ENCODE assay signal across 8 cellular contexts in genomic region chr13:42272115-42272756, GRCh38. TPM values are rescaled to one million over a fixed set of nuclear protein-coding genes. Genes with fewer than 3 reads are reported as not detected.
DNase-seq lines count a peak whose midpoint lies in the region; ATAC-seq, FAIRE-seq and TF ChIP-seq lines count a peak whose summit lies in the region.

Gene AKAP11, plus strand, starts transcription at chr13:42272152. Its CDS starts 14,197 bp downstream, at chr13:42286349.

- H3K9me3 ChIP-seq in GM12878 (replicated peaks; ENCODE audit: control insufficient read depth, insufficient read depth, low read length) (no peaks in the 10 kb centered on the region; the same call in 2 of the 3 replicates), iPS-18a (ENCODE audit: control insufficient read depth, low read depth, low read length) (no peaks in the 10 kb centered on the region), skeletal muscle satellite cell (replicated peaks; ENCODE audit: low read length) (no peaks in the 10 kb centered on the region)

- no peak for TF ChIP-seq RAD21 in GM12878 (IDR thresholded peaks at IDR 0.05; ENCODE audit: insufficient read depth, low read depth, low read length)

- H3K27ac ChIP-seq in GM12878 (ENCODE audit: control insufficient read depth, insufficient read depth): peak within 1 kb of the TSS; percentile 93
- H3K27ac ChIP-seq in iPS-18a (ENCODE audit: low read length): peak within 1 kb of the TSS; percentile 14

- CTCF ChIA-PET in GM12878 (lab: Yijun Ruan, JAX): interaction anchor here (1.0 to 1.8 kb wide), 7 partner anchors 56 to 725 kb away, joined by 3 to 6 read pairs (median 3); no protein-coding TSS in a partner anchor

- TF ChIP-seq CTCF in D721Med (IDR thresholded peaks at IDR 0.05; ENCODE audit: insufficient read depth, missing control alignments) (no peak), GM12878 (IDR thresholded peaks at IDR 0.05 in 2 of 3, conservative IDR thresholded peaks at IDR 0.05 in 1 of 3; ENCODE audit: control insufficient read depth in 2 of 3, extremely low read depth in 1 of 3, insufficient read depth in 1 of 3, low read depth in 3 of 3, low read length in 3 of 3) (no peak)

- SMC1A ChIA-PET in GM12878 (lab: Charles Lee; ENCODE audit: uncharacterized antibody, unreplicated experiment): interaction anchor here (0.8 to 4.2 kb wide), 16 partner anchors 11 to 229 kb away, joined by 3 to 21 read pairs (median 4); no protein-coding TSS in a partner anchor

- WGBS in GM12878 (ENCODE audit: insufficient coverage, insufficient replicate concordance, low lambda C conversion rate, missing lambda C conversion rate): under 1% methylated on average over 52 of the region's 59 CpGs

- H2AFZ ChIP-seq in GM12878 (ENCODE audit: control insufficient read depth, low read depth, low read length): peak within 1 kb of the TSS; percentile 78

- peaks cover 58% of the 10 kb centered on the region for H3K79me2 ChIP-seq in GM12878 (ENCODE audit: control insufficient read depth, insufficient read depth, low read length)

- in situ Hi-C loops in GM12878 (cut with MboI): no loop called here

- POLR2A ChIA-PET in GM12878 (lab: Charles Lee): interaction anchor here (0.9 to 1.8 kb wide), 11 partner anchors 14 to 753 kb away, joined by 3 to 7 read pairs (median 4); no protein-coding TSS in a partner anchor

- H3K4me1 ChIP-seq in GM12878 (ENCODE audit: control insufficient read depth, insufficient read depth, low read length) (peaks cover 12% of the 10 kb centered on the region), iPS-18a (ENCODE audit: control insufficient read depth, low read depth, low read length) (peaks cover 15% of the 10 kb centered on the region), skeletal muscle satellite cell (ENCODE audit: control insufficient read depth, insufficient read depth, low read length) (peaks cover 11% of the 10 kb centered on the region)

- BruUV-seq in GM12878 (replicated peaks; lab: Mats Ljungman, UMichigan): no TSS peak

- FAIRE-seq in D721Med (lab: Jason Lieb, UNC) (no peak), HTR-8/SVneo (lab: Jason Lieb, UNC) (no peak), GM12878 (lab: Jason Lieb, UNC) (no peak)

- peak within 1 kb of the TSS; percentile 93 for H3K9ac ChIP-seq in GM12878 (ENCODE audit: control insufficient read depth, insufficient read depth, low read length)
- H3K9ac ChIP-seq in iPS-18a (ENCODE audit: low read length): peak within 1 kb of the TSS; percentile 56
- H3K9ac ChIP-seq in skeletal muscle satellite cell (ENCODE audit: low read depth, low read length): peak within 1 kb of the TSS; percentile 90

- peak within 1 kb of the TSS; percentile 77 for H3K4me2 ChIP-seq in GM12878 (ENCODE audit: control insufficient read depth, insufficient read depth)
- peak within 1 kb of the TSS; percentile 91 for H3K4me2 ChIP-seq in skeletal muscle satellite cell (ENCODE audit: low read length)

- peak; percentile 82 for TF ChIP-seq POLR2A in GM12878 (IDR thresholded peaks at IDR 0.05; ENCODE audit: low read depth, low read length)

- TF ChIP-seq EP300 in GM12878 (IDR thresholded peaks at IDR 0.05; ENCODE audit: borderline replicate concordance in 1 of 2, control insufficient read depth in 1 of 2, low read depth in 2 of 2, low read length in 2 of 2): no peak

- peak; percentile 15 for DNase-seq in D721Med (ENCODE audit: insufficient read length, low spot score)
- DNase-seq in HTR-8/SVneo (ENCODE audit: insufficient read length, low spot score): peak; percentile 5
- DNase-seq in T-helper 2 cell: peak in 4 of 5 experiments; percentile 25 to 67 (median 40)
- no peak for DNase-seq in GM12878 (ENCODE audit: low read depth, low spot score)
- DNase-seq in HuH-7 (ENCODE audit: low spot score): no peak

- H3K4me3 ChIP-seq in GM12878: peak within 1 kb of the TSS; percentile 90
- peak within 1 kb of the TSS; percentile 76 for H3K4me3 ChIP-seq in iPS-18a (ENCODE audit: low read length)
- H3K4me3 ChIP-seq in skeletal muscle satellite cell (ENCODE audit: low read length): peak within 1 kb of the TSS; percentile 93

- ATAC-seq in GM21367 (IDR thresholded peaks at IDR 0.05; ENCODE audit: unreplicated experiment) (peak; percentile 5), GM12878 (peak; percentile 26)

- H3K36me3 ChIP-seq in GM12878 (ENCODE audit: control insufficient read depth in 2 of 2, insufficient read depth in 2 of 2, low read length in 1 of 2): no peaks in the 10 kb centered on the region; a peak in 1 of 4 replicates
- no peaks in the 10 kb centered on the region for H3K36me3 ChIP-seq in iPS-18a (ENCODE audit: control insufficient read depth, low read depth, low read length)
- H3K36me3 ChIP-seq in skeletal muscle satellite cell (ENCODE audit: insufficient read depth, low read length): no peaks in the 10 kb centered on the region

- H4K20me1 ChIP-seq in GM12878 (ENCODE audit: control insufficient read depth, insufficient read depth): no peaks in the 10 kb centered on the region

- intact Hi-C loops in GM12878 (cut with micrococcal nuclease; ENCODE audit: unreplicated experiment): loop anchor here (5.0 to 10.0 kb wide), 5 partner anchors 135 to 1287 kb away; partner anchors contain the start of gene DGKH

- RAD21 ChIA-PET in GM12878 (lab: Charles Lee; ENCODE audit: unreplicated experiment): interaction anchor here (0.8 to 2.4 kb wide), 17 partner anchors 10 to 1211 kb away, joined by 3 to 12 read pairs (median 3); partner anchors contain the start of gene WBP4

- H3K27me3 ChIP-seq in GM12878 (replicated peaks in 1 of 2; ENCODE audit: control insufficient read depth in 2 of 2, insufficient read depth in 2 of 2, low read length in 1 of 2) (no peaks in the 10 kb centered on the region), iPS-18a (ENCODE audit: control insufficient read depth, insufficient read depth, low read length) (no peaks in the 10 kb centered on the region), skeletal muscle satellite cell (ENCODE audit: control insufficient read depth, insufficient read depth, low read length) (no peaks in the 10 kb centered on the region)

TF ChIP-seq in GM12878, 131 proteins besides CTCF, POLR2A, EP300 and RAD21 (continues in another document):
- TF ChIP-seq NKRF (conservative IDR thresholded peaks at IDR 0.05): peak; percentile 65
- no peak for TF ChIP-seq BCL3 (IDR thresholded peaks at IDR 0.05; ENCODE audit: borderline replicate concordance, insufficient read depth, low read depth, low read length, poor library complexity, severe bottlenecking)
- peak; percentile 21 for TF ChIP-seq MEF2B (IDR thresholded peaks at IDR 0.05; ENCODE audit: partially characterized antibody, poor library complexity, severe bottlenecking)
- peak; percentile 67 for TF ChIP-seq DPF2 (IDR thresholded peaks at IDR 0.05)
- peak; percentile 45; the same call in 1 of the 2 replicates for TF ChIP-seq POLR2AphosphoS5 (IDR thresholded peaks at IDR 0.05; ENCODE audit: low read length)
- TF ChIP-seq PKNOX1 (IDR thresholded peaks at IDR 0.05): peak; percentile 32; the same call in 1 of the 2 replicates

RNA-seq across cellular contexts. Expression of gene AKAP11, which starts in this region (rescaled TPM):
- 113 and 115 TPM in 2 replicates for total RNA-seq in GM12878 (2013; cell fraction: nucleolus; rRNA removed)
- total RNA-seq in GM12878 (2014; rRNA removed): 19.0 and 21.2 TPM in 2 replicates
- total RNA-seq in GM12878 (2014; rRNA removed; fragmentation: Illumina TruSeq; extraction: Trizol): 24.9 and 26.9 TPM in 2 replicates
- 24.6 and 27.0 TPM in 2 replicates for total RNA-seq in GM12878 (2021)
- 6.7 TPM for polyA plus RNA-seq in GM12878 (2011; ENCODE audit: low read depth)
- polyA plus RNA-seq in GM12878 (2011; rRNA removed): 36.8 and 55.6 TPM in 2 replicates
- polyA plus RNA-seq in GM12878 (2011; cell fraction: cytosol; rRNA removed): 12.9 and 14.4 TPM in 2 replicates
- polyA plus RNA-seq in GM12878 (2011; cell fraction: nucleus; rRNA removed): 24.0 and 24.6 TPM in 2 replicates
- polyA plus RNA-seq in GM12878 (2012): 11.7 and 16.7 TPM in 2 replicates
- 25.1 and 31.9 TPM in 2 replicates for polyA plus RNA-seq in GM12878 (2014; fragmentation: Illumina TruSeq; extraction: Trizol)
- 1 to 10 TPM; 4.8 to 6.0 TPM for polyA plus RNA-seq in GM12878 (2014; fragmentation: Nextera tagmentation; extraction: Ambion mirVana)
- polyA plus RNA-seq in GM12878 (2014; rRNA removed): 13.9 and 16.8 TPM in 2 replicates
- polyA plus RNA-seq in GM12878 (2016; fragmentation: Nextera tagmentation; extraction: Ambion mirVana): 1 to 10 TPM; 6.7 to 7.0 TPM
- polyA minus RNA-seq in GM12878 (2011; rRNA and poly(A)+ RNA removed): 52.3 and 75.3 TPM in 2 replicates
- 18.3 and 23.0 TPM in 2 replicates for polyA minus RNA-seq in GM12878 (2011; cell fraction: cytosol; rRNA and poly(A)+ RNA removed)
- polyA minus RNA-seq in GM12878 (2011; cell fraction: nucleus; rRNA and poly(A)+ RNA removed): 31.6 and 42.1 TPM in 2 replicates
- total RNA-seq in skeletal muscle satellite cell (2012; rRNA removed): 19.2 and 24.1 TPM in 2 replicates

Comparison
In these comparisons a context has a peak if more than half of its experiments do, and no peak if none do; other contexts are left out.
1. DNase-seq: peak in D721Med (single experiment), HTR-8/SVneo (single experiment) and T-helper 2 cell (4 of 5); none in GM12878 (single experiment) and HuH-7 (single experiment).
2. Peak in every context shown above with its lines, with median percentiles within 50 percentile points of each other: H3K4me3 ChIP-seq and H3K9ac ChIP-seq.